Comparison of ENCODE assay signal across 1 cellular context in genomic region chr11:13000116-13000515, GRCh38.
TF ChIP-seq lines count a peak whose summit lies in the region.

No MANE protein-coding gene starts in this region.

TF ChIP-seq in GM12878, 131 proteins besides CTCF, POLR2A, EP300 and RAD21 (continued from another document):
- TF ChIP-seq ELK1 (IDR thresholded peaks at IDR 0.05; ENCODE audit: low read depth, low read length) (no peak), ZZZ3 (IDR thresholded peaks at IDR 0.05; ENCODE audit: control insufficient read depth, insufficient read length, low read depth) (no peak), ATF3 (IDR thresholded peaks at IDR 0.05; ENCODE audit: borderline replicate concordance, extremely low read depth, low read depth, low read length) (no peak), CHD4 (IDR thresholded peaks at IDR 0.05) (no peak)
